In the genomic region with DNA sequence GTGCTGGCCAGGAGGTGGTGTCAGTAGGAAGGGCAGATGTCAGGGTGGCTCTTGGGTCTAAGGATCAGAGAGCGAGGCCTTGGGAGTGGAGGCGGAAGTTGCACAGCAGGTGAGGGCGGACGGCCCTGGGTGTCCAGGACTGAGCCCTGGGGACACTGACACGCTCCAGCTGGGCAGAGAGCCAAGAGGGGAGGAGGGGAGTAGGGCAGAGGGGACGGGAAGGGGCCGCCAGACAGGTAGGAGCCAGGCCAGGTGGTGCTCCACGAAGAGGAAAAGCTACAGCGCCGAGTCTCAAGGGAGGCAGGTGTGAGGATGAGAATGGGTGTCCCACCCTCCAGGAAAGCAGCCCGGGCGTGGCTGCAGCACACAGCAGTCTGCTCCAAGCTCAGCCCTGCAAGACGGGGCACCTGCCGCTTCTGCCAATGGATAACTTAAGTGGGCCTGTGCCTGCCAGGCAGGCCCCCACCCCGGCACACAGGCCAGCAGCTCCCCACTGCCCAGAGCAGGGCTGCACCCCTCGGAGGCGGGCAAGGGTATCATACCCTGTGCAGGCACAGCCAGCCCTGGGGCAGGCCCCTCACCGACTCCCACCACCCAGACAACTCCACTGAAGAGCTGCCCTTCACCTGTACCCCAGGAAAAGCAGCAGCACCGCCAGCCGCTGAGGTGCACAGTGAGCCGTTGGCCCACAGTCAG, we compare ENCODE assay signal across 13 cellular contexts. TPM values are rescaled to one million over a fixed set of nuclear protein-coding genes. Genes with fewer than 3 reads are reported as not detected.
A peak's percentile ranks its signal among the peaks of the same experiment; 100 is the strongest.
DNase-seq lines count a peak whose midpoint lies in the region; ATAC-seq and TF ChIP-seq lines count a peak whose summit lies in the region.
"Had no signal": no experiment of that assay in that cellular context is flagged by ENCODE, and none has a peak within 500 bp of the region (broad histone marks: within the 10 kb centered on the region; RNA-seq: fewer than 3 reads in every experiment).

No MANE protein-coding gene starts in this region.

- POLR2A ChIA-PET in Caco-2 (lab: Charles Lee), result interaction anchor here (0.7 to 1.0 kb wide), 2 partner anchors 28 to 45 kb away, joined by 3 read pairs; no protein-coding TSS in a partner anchor

- no peaks in the 10 kb centered on the region for H3K27me3 ChIP-seq in Caco-2 (replicated peaks; ENCODE audit: control insufficient read depth, insufficient read depth, low read length)
- no peaks in the 10 kb centered on the region for H3K27me3 ChIP-seq in Peyer's patch
- no peaks in the 10 kb centered on the region for H3K27me3 ChIP-seq in right lobe of liver
- H3K27me3 ChIP-seq: upper lobe of right lung had no signal

- peaks cover 12% of the 10 kb centered on the region for H3K4me1 Mint-ChIP-seq in Caco-2 (ENCODE audit: low read depth, unreplicated experiment)
- H3K4me1 Mint-ChIP-seq in activated T-helper 17 cell treated with anti-CD3 and anti-CD28 coated beads, Interleukin-2, amount 50 U/mL, for 72 hours, result no peaks in the 10 kb centered on the region

- no peaks in the 10 kb centered on the region for H3K9me3 ChIP-seq in Caco-2
- no peaks in the 10 kb centered on the region for H3K9me3 ChIP-seq in Peyer's patch
- no peaks in the 10 kb centered on the region for H3K9me3 ChIP-seq in right lobe of liver
- H3K9me3 ChIP-seq: upper lobe of right lung had no signal

- peak overlapping the region; percentile 26 for H3K4me3 Mint-ChIP-seq in Caco-2 (ENCODE audit: unreplicated experiment)
- no peak overlapping the region for H3K4me3 Mint-ChIP-seq in activated T-helper 17 cell treated with anti-CD3 and anti-CD28 coated beads, Interleukin-2, amount 50 U/mL, for 72 hours
- H3K4me3 Mint-ChIP-seq: CD14-positive monocyte had no signal

- H3K4me1 ChIP-seq in Caco-2, result peaks cover 29% of the 10 kb centered on the region
- H3K4me1 ChIP-seq in Peyer's patch, result peaks cover 0 to 60% (median 5%) of the 10 kb centered on the region in 4 donors
- H3K4me1 ChIP-seq in right lobe of liver, result peaks cover 0 to 53% (median 19%) of the 10 kb centered on the region in 4 donors

- intact Hi-C loops in Caco-2 (cut with micrococcal nuclease; ENCODE audit: unreplicated experiment) (no loop called here), right lobe of liver (cut with DNase I) (no loop called here)

- H3K27ac ChIP-seq in Peyer's patch (peak overlapping the region in 3 of 4 donors; percentile 85 to 98 (median 92)), right lobe of liver (peak overlapping the region in 1 of 3 donors; percentile 71)
- H3K27ac ChIP-seq: parathyroid adenoma had no signal

- CTCF ChIA-PET in Caco-2 (lab: Charles Lee), result interaction anchor here (0.7 to 1.1 kb wide), 2 partner anchors 34 to 41 kb away, joined by 3 to 4 read pairs; no protein-coding TSS in a partner anchor

- H3K36me3 Mint-ChIP-seq in Caco-2 (ENCODE audit: insufficient read depth, unreplicated experiment), result peaks cover 27% of the 10 kb centered on the region
- peaks cover 6% of the 10 kb centered on the region for H3K36me3 Mint-ChIP-seq in activated T-helper 17 cell treated with anti-CD3 and anti-CD28 coated beads, Interleukin-2, amount 50 U/mL, for 72 hours (ENCODE audit: low read depth)

- TF ChIP-seq POLR2A in Peyer's patch (IDR thresholded peaks at IDR 0.05), result peak; percentile 49 to 64
- TF ChIP-seq POLR2A in right lobe of liver (IDR thresholded peaks at IDR 0.05), result no peak

- WGBS in right lobe of liver (ENCODE audit: insufficient coverage, low coverage, low lambda C conversion rate, missing lambda C conversion rate), result 27% methylated on average over 6 of the region's 21 CpGs

- no TSS peak for BruUV-seq in Caco-2 (replicated peaks; lab: Mats Ljungman, UMichigan)

- H3K4me3 ChIP-seq in Caco-2 (ENCODE audit: low read depth, low read length) (no peak overlapping the region), Peyer's patch (peak overlapping the region in 2 of 4 donors; percentile 74 to 96), right lobe of liver (peak overlapping the region; percentile 7 to 57 (median 19))
- H3K4me3 ChIP-seq: upper lobe of right lung had no signal

- peak overlapping the region; percentile 61 for H3K27ac Mint-ChIP-seq in Caco-2 (ENCODE audit: unreplicated experiment)
- H3K27ac Mint-ChIP-seq in activated T-helper 17 cell treated with anti-CD3 and anti-CD28 coated beads, Interleukin-2, amount 50 U/mL, for 72 hours, result no peak overlapping the region
- H3K27ac Mint-ChIP-seq: CD14-positive monocyte had no signal

- DNase-seq in Caco-2 (no peak), NCI-H1436 treated with DMSO at 0.1 percent for 48 hours (lab: John Stamatoyannopoulos, UW) (peak; percentile 75), Peyer's patch (peak in 2 of 3 donors; percentile 83 to 92), right lobe of liver (peak in 2 of 3 donors; percentile 72 to 74)
- DNase-seq in activated CD4-positive, CD25-positive, alpha-beta regulatory T cell (lab: John Stamatoyannopoulos, UW), result no peak
- DNase-seq: MV-4-11, SW 1271, upper lobe of right lung had no signal

- ATAC-seq in right lobe of liver (peak in 3 of 4 donors; percentile 2 to 12 (median 10)), HG03280 (IDR thresholded peaks at IDR 0.05; ENCODE audit: unreplicated experiment) (no peak), GM18498 (IDR thresholded peaks at IDR 0.05; ENCODE audit: unreplicated experiment) (no peak)
- no peak for ATAC-seq in activated T-helper 17 cell treated with anti-CD3 and anti-CD28 coated beads, Interleukin-2, amount 50 U/mL, for 72 hours (replicated peaks)
- ATAC-seq: upper lobe of right lung had no signal

- peaks cover 2% of the 10 kb centered on the region; the same call in 1 of the 2 replicates for H3K36me3 ChIP-seq in Caco-2 (ENCODE audit: control insufficient read depth, insufficient read depth, low read length)
- H3K36me3 ChIP-seq in Peyer's patch, result peaks cover 0 to 26% (median 0%) of the 10 kb centered on the region in 3 donors
- peaks cover 0 to under 1% (median 0%) of the 10 kb centered on the region in 4 donors for H3K36me3 ChIP-seq in right lobe of liver

- no peaks in the 10 kb centered on the region for H3K9me3 Mint-ChIP-seq in Caco-2 (ENCODE audit: unreplicated experiment)
- H3K9me3 Mint-ChIP-seq in activated T-helper 17 cell treated with anti-CD3 and anti-CD28 coated beads, Interleukin-2, amount 50 U/mL, for 72 hours, result no peaks in the 10 kb centered on the region
- H3K9me3 Mint-ChIP-seq: CD14-positive monocyte had no signal

- no peak for TF ChIP-seq CTCF in Caco-2 (IDR thresholded peaks at IDR 0.05; ENCODE audit: insufficient read depth in 1 of 2, low read depth in 1 of 2, low read length in 1 of 2, severe bottlenecking in 1 of 2, unreplicated experiment in 1 of 2)
- peak in 2 of 6 experiments; percentile 18 to 30 for TF ChIP-seq CTCF in Peyer's patch (IDR thresholded peaks at IDR 0.05)
- no peak for TF ChIP-seq CTCF in right lobe of liver (IDR thresholded peaks at IDR 0.05)

- H3K27me3 Mint-ChIP-seq in Caco-2 (ENCODE audit: insufficient read depth, unreplicated experiment), result no peaks in the 10 kb centered on the region
- no peaks in the 10 kb centered on the region for H3K27me3 Mint-ChIP-seq in activated T-helper 17 cell treated with anti-CD3 and anti-CD28 coated beads, Interleukin-2, amount 50 U/mL, for 72 hours

RNA-seq across cellular contexts. Expression of a gene that starts 4.9 kb away (rescaled TPM):
- total RNA-seq in Caco-2 (2022), result 34.2 and 37.7 TPM in 2 replicates
- total RNA-seq in Peyer's patch, result 100 to 1,000 TPM in 3 of 4 donors, 10 to 100 TPM in 1; 28.1 to 167 (median 130) TPM
- 10 to 100 TPM; 12.1 to 28.9 (median 18.1) TPM for total RNA-seq in right lobe of liver
- total RNA-seq in activated T-helper 17 cell treated with anti-CD3 and anti-CD28 coated beads, Interleukin-2, amount 50 U/mL, for 72 hours, result 1 to 10 TPM; 5.5 to 9.4 TPM

RNA-seq across cellular contexts. Expression of a gene that starts 7.2 kb away (rescaled TPM):
- 62.3 and 62.7 TPM in 2 replicates for total RNA-seq in Caco-2 (2022)
- 10 to 100 TPM; 58.6 to 82.0 (median 71.6) TPM for total RNA-seq in Peyer's patch
- 10 to 100 TPM; 21.5 to 53.3 (median 25.5) TPM for total RNA-seq in right lobe of liver
- total RNA-seq in activated T-helper 17 cell treated with anti-CD3 and anti-CD28 coated beads, Interleukin-2, amount 50 U/mL, for 72 hours, result 10 to 100 TPM; 43.7 to 84.7 TPM

RNA-seq across cellular contexts. Expression of a gene that starts 7.3 kb away (rescaled TPM):
- total RNA-seq in Caco-2 (2022) (66.8 and 67.5 TPM in 2 replicates), Peyer's patch (100 to 1,000 TPM in 2 of 4 donors, 10 to 100 TPM in 2; 37.7 to 118 (median 78.7) TPM), right lobe of liver (10 to 100 TPM; 16.1 to 36.5 (median 27.9) TPM)
- total RNA-seq in activated T-helper 17 cell treated with anti-CD3 and anti-CD28 coated beads, Interleukin-2, amount 50 U/mL, for 72 hours, result 10 to 100 TPM; 50.6 to 53.1 TPM

RNA-seq across cellular contexts. Expression of a gene that starts 9.8 kb away (rescaled TPM):
- total RNA-seq in Caco-2 (2022) (36.9 and 38.4 TPM in 2 replicates), Peyer's patch (10 to 100 TPM; 11.6 to 33.5 (median 27.6) TPM), right lobe of liver (10 to 100 TPM; 17.7 to 28.0 (median 23.9) TPM)
- 10 to 100 TPM; 19.3 to 27.3 TPM for total RNA-seq in activated T-helper 17 cell treated with anti-CD3 and anti-CD28 coated beads, Interleukin-2, amount 50 U/mL, for 72 hours

RNA-seq across cellular contexts. Expression of a gene that starts 9.8 kb away (rescaled TPM):
- total RNA-seq in Caco-2 (2022) (29.0 and 31.8 TPM in 2 replicates), Peyer's patch (10 to 100 TPM; 16.3 to 39.2 (median 25.1) TPM), right lobe of liver (1 to 10 TPM; 4.7 to 9.6 (median 7.4) TPM)
- 10 to 100 TPM; 20.5 to 40.2 TPM for total RNA-seq in activated T-helper 17 cell treated with anti-CD3 and anti-CD28 coated beads, Interleukin-2, amount 50 U/mL, for 72 hours

Comparison
In these comparisons a context has a peak if more than half of its experiments do, and no peak if none do; other contexts are left out.
1. DNase-seq: peak in NCI-H1436 treated with DMSO at 0.1 percent for 48 hours (single experiment), Peyer's patch (2 of 3) and right lobe of liver (2 of 3); none in Caco-2 (0 of 2) and activated CD4-positive, CD25-positive, alpha-beta regulatory T cell (0 of 4).
2. ATAC-seq: peak in right lobe of liver (3 of 4); none in HG03280 (single experiment), activated T-helper 17 cell treated with anti-CD3 and anti-CD28 coated beads, Interleukin-2, amount 50 U/mL, for 72 hours (single experiment) and GM18498 (single experiment).